ENCODE assay signal across 8 cellular contexts in genomic region chr6:20211941-20212391, GRCh38. TPM values are rescaled to one million over a fixed set of nuclear protein-coding genes. Genes with fewer than 3 reads are reported as not detected.
DNase-seq lines count a peak whose midpoint lies in the region; ATAC-seq, FAIRE-seq and TF ChIP-seq lines count a peak whose summit lies in the region.

No MANE protein-coding gene starts in this region.

- no peaks in the 10 kb centered on the region for H3K9me3 Mint-ChIP-seq in activated CD8-positive, alpha-beta T cell treated with anti-CD3 and anti-CD28 coated beads for 36 hours

- peak overlapping the region; percentile 16 for H2BK5ac ChIP-seq in trophoblast cell (ENCODE audit: low read depth, low read length, poor library complexity)

- no peaks in the 10 kb centered on the region for H3K36me3 Mint-ChIP-seq in activated CD8-positive, alpha-beta T cell treated with anti-CD3 and anti-CD28 coated beads for 36 hours (ENCODE audit: low read depth)

- peak overlapping the region; percentile 85 for H3K27ac Mint-ChIP-seq in activated CD8-positive, alpha-beta T cell treated with anti-CD3 and anti-CD28 coated beads for 36 hours

- peak overlapping the region; percentile 8 for H4K91ac ChIP-seq in trophoblast cell (ENCODE audit: low read depth, low read length)

- peak; percentile 52 for DNase-seq in LoVo (ENCODE audit: low spot score)
- peak; percentile 54 for DNase-seq in activated CD8-positive, alpha-beta T cell treated with anti-CD3 and anti-CD28 coated beads for 36 hours
- DNase-seq in cardiac septum (ENCODE audit: low spot score) = peak; percentile 79
- peak; percentile 20 to 51 for DNase-seq in trophoblast cell
- no peak for DNase-seq in RCC 7860 (ENCODE audit: low spot score)
- DNase-seq in DMS114 treated with DMSO at 0.1 percent for 48 hours (lab: John Stamatoyannopoulos, UW; ENCODE audit: unreplicated experiment) = no peak

- no peak for TF ChIP-seq CTCF in activated CD8-positive, alpha-beta T cell treated with anti-CD3 and anti-CD28 coated beads for 36 hours (IDR thresholded peaks at IDR 0.05)

- CTCF ChIA-PET in activated CD8-positive, alpha-beta T cell treated with anti-CD3 and anti-CD28 coated beads for 36 hours (lab: Charles Lee) = interaction anchor here (1.3 kb wide), 1 partner anchor 121 kb away, joined by 3 read pairs; no protein-coding TSS in a partner anchor

- H3K79me1 ChIP-seq in trophoblast cell (ENCODE audit: low read length) = peaks cover 10% of the 10 kb centered on the region

- no peaks in the 10 kb centered on the region for H3K27me3 ChIP-seq in trophoblast cell (ENCODE audit: insufficient read depth, low read length)

- no peak overlapping the region for H3K23ac ChIP-seq in trophoblast cell (ENCODE audit: low read length)

- H2BK120ac ChIP-seq in trophoblast cell (ENCODE audit: insufficient read depth, low read length, poor library complexity) = peak overlapping the region; percentile 4

- peaks cover 3% of the 10 kb centered on the region for H3K27me3 Mint-ChIP-seq in activated CD8-positive, alpha-beta T cell treated with anti-CD3 and anti-CD28 coated beads for 36 hours

- peaks cover 2% of the 10 kb centered on the region for H3K79me2 ChIP-seq in trophoblast cell (ENCODE audit: control insufficient read depth, insufficient read depth, low read length, poor library complexity)

- intact Hi-C loops in activated CD8-positive, alpha-beta T cell treated with anti-CD3 and anti-CD28 coated beads for 36 hours (cut with micrococcal nuclease) = no loop called here
- intact Hi-C loops in cardiac septum (cut with DNase I) = loop anchor here (5.0 kb wide), 3 partner anchors 85 to 320 kb away; partner anchors contain the start of genes CDKAL1 and E2F3

- peaks cover 48% of the 10 kb centered on the region for H3K4me1 Mint-ChIP-seq in activated CD8-positive, alpha-beta T cell treated with anti-CD3 and anti-CD28 coated beads for 36 hours (ENCODE audit: low read depth)

- no peaks in the 10 kb centered on the region for H3K36me3 ChIP-seq in trophoblast cell (ENCODE audit: control insufficient read depth in 1 of 2, insufficient read depth in 2 of 2, low read length in 2 of 2)

- peak overlapping the region; percentile 84 for H3K4me3 Mint-ChIP-seq in activated CD8-positive, alpha-beta T cell treated with anti-CD3 and anti-CD28 coated beads for 36 hours

- peak overlapping the region; percentile 70 for H3K4me3 ChIP-seq in GM08714 (ENCODE audit: low read length)
- peak overlapping the region; percentile 78 for H3K4me3 ChIP-seq in trophoblast cell (ENCODE audit: low read depth, low read length)

- H3K9ac ChIP-seq in trophoblast cell (ENCODE audit: low read length) = peak overlapping the region; percentile 24

- H3K18ac ChIP-seq in trophoblast cell (ENCODE audit: low read length) = peak overlapping the region; percentile 16

- no peak overlapping the region for H3K4ac ChIP-seq in trophoblast cell (ENCODE audit: low read depth, low read length)

- POLR2A ChIA-PET in activated CD8-positive, alpha-beta T cell treated with anti-CD3 and anti-CD28 coated beads for 36 hours (lab: Charles Lee) = interaction anchor here (1.7 kb wide), 1 partner anchor 108 kb away, joined by 5 read pairs; no protein-coding TSS in a partner anchor

- H3K4me2 ChIP-seq in trophoblast cell (ENCODE audit: low read length) = peak overlapping the region; percentile 89

- H3K14ac ChIP-seq in trophoblast cell (ENCODE audit: low read length) = peak overlapping the region; percentile 16

- H3K9me3 ChIP-seq in trophoblast cell (ENCODE audit: insufficient read depth, low read depth, low read length) = no peaks in the 10 kb centered on the region

- peaks cover 2% of the 10 kb centered on the region in 2 experiments for H3K4me1 ChIP-seq in trophoblast cell (ENCODE audit: control insufficient read depth in 1 of 2, insufficient read depth in 2 of 2, low read length in 2 of 2)

- peak; percentile 20 for ATAC-seq in GM21825 (IDR thresholded peaks at IDR 0.05; ENCODE audit: unreplicated experiment)
- peak; percentile 22 for ATAC-seq in activated CD8-positive, alpha-beta T cell treated with anti-CD3 and anti-CD28 coated beads for 36 hours

- WGBS in trophoblast cell (ENCODE audit: extremely low coverage, insufficient coverage, insufficient read length) = no CpG with 5 or more reads among the region's 37 CpGs

- peak overlapping the region; percentile 72 for H4K8ac ChIP-seq in trophoblast cell (ENCODE audit: low read depth, low read length)

- H2BK12ac ChIP-seq in trophoblast cell (ENCODE audit: low read length) = peak overlapping the region; percentile 8

- H2AFZ ChIP-seq in trophoblast cell (ENCODE audit: insufficient read depth, low read length, poor library complexity) = peak overlapping the region; percentile 85

- H2AK5ac ChIP-seq in trophoblast cell (ENCODE audit: low read length) = no peak overlapping the region

- H4K12ac ChIP-seq in trophoblast cell (ENCODE audit: low read depth, low read length) = no peak overlapping the region

- FAIRE-seq in RCC 7860 (lab: Jason Lieb, UNC) = no peak

- peak overlapping the region; percentile 50 for H3K27ac ChIP-seq in trophoblast cell (ENCODE audit: low read depth, low read length)

RNA-seq across cellular contexts. Expression of gene MBOAT1, which starts 0.3 kb away (rescaled TPM):
- 1 to 10 TPM; 5.4 to 6.4 TPM for total RNA-seq in activated CD8-positive, alpha-beta T cell treated with anti-CD3 and anti-CD28 coated beads for 36 hours
- total RNA-seq in cardiac septum = 2.4 TPM
- polyA plus RNA-seq in trophoblast cell (2013) = 4.5 and 4.7 TPM in 2 replicates

Comparison
In these comparisons a context has a peak if more than half of its experiments do, and no peak if none do; other contexts are left out.
1. DNase-seq: peak in LoVo (single experiment), activated CD8-positive, alpha-beta T cell treated with anti-CD3 and anti-CD28 coated beads for 36 hours (single experiment), cardiac septum (single experiment) and trophoblast cell (2 of 2); none in RCC 7860 (single experiment) and DMS114 treated with DMSO at 0.1 percent for 48 hours (single experiment).